In the genomic region with DNA sequence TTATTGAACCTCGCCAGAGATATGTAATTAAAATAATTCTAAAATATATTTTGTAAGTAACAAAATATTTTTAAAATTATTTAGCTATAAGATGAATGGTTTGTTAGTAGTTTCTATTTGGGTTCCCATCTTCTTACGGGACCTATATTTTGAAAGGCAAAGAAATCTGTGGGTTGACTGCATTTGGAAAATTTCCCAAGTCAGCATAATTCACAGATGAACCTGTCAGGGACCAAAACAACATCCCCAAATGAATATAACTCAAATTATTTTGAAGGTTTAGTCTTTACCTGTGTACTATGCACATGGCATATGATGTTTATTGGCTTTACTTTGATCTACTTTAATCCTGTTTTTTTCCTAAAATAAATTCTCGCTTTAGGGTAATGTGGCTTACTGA, we compare ENCODE assay signal across 31 cellular contexts.
"Had no signal": no experiment of that assay in that cellular context is flagged by ENCODE, and none has a peak within 500 bp of the region (broad histone marks: within the 10 kb centered on the region; RNA-seq: fewer than 3 reads in every experiment).

No MANE protein-coding gene starts in this region.

- H3K4me1 Mint-ChIP-seq: natural killer cell; neural progenitor cell; stimulated activated memory B cell treated with anti-CD40 and anti-IgM and Interleukin-4, amounts not matched to agents 10 μg/mL and 1 μg/mL and 100 μg/mL, for 72 hours; stimulated activated naive CD8-positive, alpha-beta T cell treated with anti-CD3 and anti-CD28 coated beads, Interleukin-15, amount 100 ng/mL, for 72 hours had no signal

- H3K27me3 ChIP-seq: neural progenitor cell, ovary, spleen, suprapubic skin, testis, transverse colon, upper lobe of right lung, uterus had no signal

- H3K4me3 ChIP-seq: neural progenitor cell, ovary, psoas muscle, skin epidermis, smooth muscle cell, spleen, suprapubic skin, testis, tibial artery, transverse colon, upper lobe of right lung, uterus had no signal

- ATAC-seq: natural killer cell; psoas muscle; right cardiac atrium; sciatic nerve; stimulated activated memory B cell treated with anti-CD40 and anti-IgM and Interleukin-4, amounts not matched to agents 10 μg/mL and 1 μg/mL and 100 μg/mL, for 72 hours; stimulated activated naive CD8-positive, alpha-beta T cell treated with anti-CD3 and anti-CD28 coated beads, Interleukin-15, amount 100 ng/mL, for 72 hours; stimulated activated naive CD8-positive, alpha-beta T cell treated with anti-CD3 and anti-CD28 coated beads, Interleukin-15, Interleukin-2, amounts not matched to agents 100 U/mL and 50 U/mL, for 24 hours; upper lobe of right lung had no signal

- H2AFZ ChIP-seq: neural progenitor cell, parathyroid adenoma had no signal

- H3K36me3 Mint-ChIP-seq: natural killer cell; neural progenitor cell; stimulated activated memory B cell treated with anti-CD40 and anti-IgM and Interleukin-4, amounts not matched to agents 10 μg/mL and 1 μg/mL and 100 μg/mL, for 72 hours; type B pancreatic cell had no signal

- DNase-seq: natural killer cell; occipital lobe; ovary; posterior cingulate gyrus; psoas muscle; right cardiac atrium; spleen; stimulated activated CD4-positive, alpha-beta T cell treated with anti-CD3 and anti-CD28 coated beads, Interleukin-12 subunit alpha, Interleukin-12 subunit beta, amount 100 ng/mL, for 4 hours; stimulated activated CD4-positive, alpha-beta T cell treated with anti-CD3 and anti-CD28 coated beads, Interleukin-1b, Interleukin-23, amount 100 ng/mL, for 48 hours; stimulated activated CD4-positive, alpha-beta T cell treated with anti-CD3 and anti-CD28 coated beads, Interleukin-4, amount 100 ng/mL, for 1 hour; stimulated activated CD4-positive, alpha-beta T cell treated with anti-CD3 and anti-CD28 coated beads, Interleukin-4, amount 100 ng/mL, for 4 hours; stimulated activated CD8-positive, alpha-beta memory T cell treated with anti-CD3 and anti-CD28 coated beads, Interleukin-4, amount 100 ng/mL, for 48 hours; stimulated activated naive CD4-positive, alpha-beta T cell; stimulated activated naive CD8-positive, alpha-beta T cell treated with anti-CD3 and anti-CD28 coated beads, Interleukin-15, amount 100 ng/mL, for 72 hours; stimulated activated naive CD8-positive, alpha-beta T cell treated with anti-CD3 and anti-CD28 coated beads, Interleukin-15, Interleukin-2, amounts not matched to agents 100 U/mL and 50 U/mL, for 24 hours; substantia nigra; testis; tibial artery; transverse colon; upper lobe of right lung; uterus had no signal

- H3K4me2 ChIP-seq: neural progenitor cell, smooth muscle cell had no signal

- H3K27ac Mint-ChIP-seq: natural killer cell; nephron; neural progenitor cell; progenitor cell of endocrine pancreas; stimulated activated memory B cell treated with anti-CD40 and anti-IgM and Interleukin-4, amounts not matched to agents 10 μg/mL and 1 μg/mL and 100 μg/mL, for 72 hours; stimulated activated naive CD8-positive, alpha-beta T cell treated with anti-CD3 and anti-CD28 coated beads, Interleukin-15, amount 100 ng/mL, for 72 hours; type B pancreatic cell had no signal

- H3K27me3 Mint-ChIP-seq: progenitor cell of endocrine pancreas; stimulated activated memory B cell treated with anti-CD40 and anti-IgM and Interleukin-4, amounts not matched to agents 10 μg/mL and 1 μg/mL and 100 μg/mL, for 72 hours had no signal

- H3K79me2 ChIP-seq: parathyroid adenoma had no signal

- H3K27ac ChIP-seq: neural progenitor cell, ovary, parathyroid adenoma, psoas muscle, skin epidermis, spleen, suprapubic skin, testis, tibial artery, transverse colon, upper lobe of right lung, uterus had no signal

- H3K9ac ChIP-seq: neural progenitor cell, parathyroid adenoma had no signal

- H3K4me1 ChIP-seq: neural progenitor cell, parathyroid adenoma, psoas muscle, spleen, suprapubic skin, testis, tibial artery, transverse colon, upper lobe of right lung, uterus had no signal

- H3K9me3 ChIP-seq: ovary, psoas muscle, suprapubic skin, testis, tibial artery, transverse colon, upper lobe of right lung, uterus had no signal

- H3K4me3 Mint-ChIP-seq: natural killer cell; nephron; neural progenitor cell; stimulated activated memory B cell treated with anti-CD40 and anti-IgM and Interleukin-4, amounts not matched to agents 10 μg/mL and 1 μg/mL and 100 μg/mL, for 72 hours; stimulated activated naive CD8-positive, alpha-beta T cell treated with anti-CD3 and anti-CD28 coated beads, Interleukin-15, amount 100 ng/mL, for 72 hours; type B pancreatic cell had no signal

- H3K36me3 ChIP-seq: neural progenitor cell, ovary, spleen, suprapubic skin, tibial artery, transverse colon, upper lobe of right lung, uterus had no signal

- H3K9me3 Mint-ChIP-seq: nephron, type B pancreatic cell had no signal
